26 cellular contexts compared by ENCODE assay signal in the genomic region with DNA sequence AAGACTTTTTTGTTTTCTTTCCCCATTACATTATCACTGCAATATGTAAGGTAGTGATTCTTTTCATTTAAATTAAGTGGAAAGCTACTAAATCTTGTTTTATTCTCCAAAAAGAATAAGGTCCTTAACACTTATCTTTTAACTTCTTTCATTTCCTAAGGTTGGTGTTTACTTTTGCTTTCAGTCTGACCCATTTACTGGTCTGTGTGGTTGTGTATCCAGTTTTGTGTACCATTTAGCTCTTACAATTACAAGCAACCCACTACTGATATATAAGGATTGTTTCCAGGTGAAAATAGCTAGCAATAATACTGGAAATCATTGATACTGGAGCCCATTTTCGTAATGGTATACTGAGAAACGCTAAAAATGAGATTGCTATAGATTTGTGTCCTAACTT.
"Had no signal": no experiment of that assay in that cellular context is flagged by ENCODE, and none has a peak within 500 bp of the region (broad histone marks: within the 10 kb centered on the region; RNA-seq: fewer than 3 reads in every experiment).

No MANE protein-coding gene starts in this region.

- H3K36me3 ChIP-seq: esophagus squamous epithelium, gastrocnemius medialis, heart right ventricle, left lung, lower lobe of right lung had no signal

- H3K27ac Mint-ChIP-seq: dendritic cell treated with granulocyte-macrophage colony-stimulating factor and Interleukin-4, amounts not matched to agents 40 ng/mL and 50 ng/mL, for 4 days; effector memory CD8-positive, alpha-beta T cell; endodermal cell; mesothelial cell of epicardium; naive B cell had no signal

- H3K9me3 ChIP-seq: esophagus squamous epithelium, gastrocnemius medialis, heart right ventricle, left lung, lower lobe of right lung, mucosa of descending colon had no signal

- H3K27ac ChIP-seq: epithelial cell of prostate, esophagus squamous epithelium, gastrocnemius medialis, heart right ventricle, left lung, lower lobe of right lung had no signal

- H3K4me1 ChIP-seq: gastrocnemius medialis, left lung, lower lobe of right lung had no signal

- FAIRE-seq: endometrium, islet of Langerhans, keratinocyte had no signal

- ATAC-seq: effector memory CD8-positive, alpha-beta T cell; esophagus mucosa; gastrocnemius medialis; heart right ventricle; left cardiac atrium; left lung; left ventricle myocardium superior; lower lobe of right lung; mucosa of descending colon had no signal

- DNase-seq: cortex of kidney; effector CD8-positive, alpha-beta T cell; effector memory CD8-positive, alpha-beta T cell; erythroblast; esophagus squamous epithelium; foreskin fibroblast; foreskin melanocyte; gastrocnemius medialis; glutamatergic neuron; heart right ventricle; hippocampal formation; left cardiac atrium; left lung; left ventricle myocardium superior; lower lobe of right lung; mesenchymal stem cell; mucosa of descending colon; naive B cell had no signal

- H3K9me3 Mint-ChIP-seq: dendritic cell treated with granulocyte-macrophage colony-stimulating factor and Interleukin-4, amounts not matched to agents 40 ng/mL and 50 ng/mL, for 4 days; effector memory CD8-positive, alpha-beta T cell; endodermal cell; mesothelial cell of epicardium had no signal

- H3K36me3 Mint-ChIP-seq: mesothelial cell of epicardium, naive B cell had no signal

- H3K27me3 Mint-ChIP-seq: effector memory CD8-positive, alpha-beta T cell had no signal

- H3K4me1 Mint-ChIP-seq: mesothelial cell of epicardium had no signal

- H3K4me3 Mint-ChIP-seq: dendritic cell treated with granulocyte-macrophage colony-stimulating factor and Interleukin-4, amounts not matched to agents 40 ng/mL and 50 ng/mL, for 4 days; effector memory CD8-positive, alpha-beta T cell; endodermal cell; mesothelial cell of epicardium; naive B cell had no signal

- H3K4me3 ChIP-seq: esophagus squamous epithelium, gastrocnemius medialis, heart right ventricle, left lung, lower lobe of right lung, mucosa of descending colon had no signal
